In the genomic region with DNA sequence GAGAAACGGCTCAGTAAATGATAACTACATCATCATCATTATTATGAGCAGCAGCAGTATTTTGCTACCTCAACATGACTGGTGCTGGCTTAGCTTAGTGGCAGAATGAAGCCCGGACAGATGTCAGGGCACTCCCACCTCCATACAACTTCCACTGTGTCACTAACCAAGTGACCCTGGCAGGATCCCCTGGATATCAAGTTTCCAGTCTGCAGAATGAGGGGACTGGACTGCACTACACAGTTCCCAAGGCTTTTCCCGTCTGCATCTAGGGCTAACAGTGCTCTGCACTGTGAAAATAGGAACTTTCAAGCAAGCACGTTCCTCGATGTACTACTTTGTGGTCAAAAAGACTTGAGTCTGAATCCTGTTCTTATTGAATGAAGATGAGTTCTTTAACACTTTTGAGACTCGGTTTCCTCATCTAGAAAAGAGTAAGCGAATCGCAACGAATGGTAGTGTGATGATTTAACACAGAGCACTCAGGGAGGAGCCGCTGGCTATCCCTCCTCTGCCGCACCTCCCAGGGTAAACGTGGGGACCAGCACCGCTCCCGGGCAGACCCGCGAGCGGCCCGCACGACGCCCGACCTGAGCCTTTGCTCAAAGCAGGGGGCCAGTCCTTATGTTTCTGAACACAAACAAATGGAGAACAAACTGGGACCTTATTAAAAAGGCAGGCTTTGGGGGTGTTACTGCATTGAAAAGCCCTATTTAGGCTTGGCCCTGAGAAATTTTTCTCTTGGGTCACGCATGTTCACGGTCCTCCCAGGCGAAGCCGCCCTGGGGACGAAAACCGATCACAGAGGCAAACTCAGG, we compare ENCODE assay signal across 1 cellular context.
TF ChIP-seq lines count a peak whose summit lies in the region.

No MANE protein-coding gene starts in this region.

TF ChIP-seq in K562, 482 proteins besides CTCF, POLR2A, EP300 and RAD21 (continued from another document and continues in another):
- TF ChIP-seq PBX2 (CRISPR knock-in tag; IDR thresholded peaks at IDR 0.05; ENCODE audit: low read depth) (no peak), PBX2 (tag; conservative IDR thresholded peaks at IDR 0.05; ENCODE audit: low read depth) (no peak), HEY1 (CRISPR knock-in tag; IDR thresholded peaks at IDR 0.05; ENCODE audit: borderline replicate concordance) (peak; percentile 48; the same call in 1 of the 2 replicates), ETV5 (CRISPR knock-in tag; IDR thresholded peaks at IDR 0.05; ENCODE audit: low read depth) (no peak), NONO (IDR thresholded peaks at IDR 0.05; ENCODE audit: low read depth in 2 of 2, low read length in 1 of 2) (0 out of 4 replicates have a peak, but pooled peaks of 1 of the 2 experiments have one; percentile 29), NFIC (IDR thresholded peaks at IDR 0.05) (no peak), ZNF23 (CRISPR knock-in tag; IDR thresholded peaks at IDR 0.05) (no peak), ZNF184 (CRISPR knock-in tag; IDR thresholded peaks at IDR 0.05) (no peak), FOXA3 (CRISPR knock-in tag; conservative IDR thresholded peaks at IDR 0.05 in 1 of 2, IDR thresholded peaks at IDR 0.05 in 1 of 2) (no peak), POLR2G (IDR thresholded peaks at IDR 0.05; ENCODE audit: low read depth, low read length) (no peak), BRD9 (IDR thresholded peaks at IDR 0.05; ENCODE audit: low read depth, partially characterized antibody) (no peak), SMAD1 (IDR thresholded peaks at IDR 0.05; ENCODE audit: low read depth, low read length, partially characterized antibody) (no peak), HDAC1 (IDR thresholded peaks at IDR 0.05) (no peak), RBM17 (IDR thresholded peaks at IDR 0.05; ENCODE audit: borderline replicate concordance, low read depth, low read length) (no peak), L3MBTL2 (IDR thresholded peaks at IDR 0.05) (peak; percentile 94), CREB5 (CRISPR knock-in tag; IDR thresholded peaks at IDR 0.05) (no peak), RFX1 (IDR thresholded peaks at IDR 0.05) (no peak), FOXA1 (IDR thresholded peaks at IDR 0.05; ENCODE audit: borderline replicate concordance) (no peak), ZNF165 (CRISPR knock-in tag; IDR thresholded peaks at IDR 0.05; ENCODE audit: borderline replicate concordance) (no peak), ZNF263 (CRISPR knock-in tag; IDR thresholded peaks at IDR 0.05; ENCODE audit: borderline replicate concordance) (no peak), MECOM (CRISPR knock-in tag; IDR thresholded peaks at IDR 0.05) (no peak), SAFB2 (IDR thresholded peaks at IDR 0.05; ENCODE audit: borderline replicate concordance, low read depth, low read length, severe bottlenecking) (no peak), ZFP30 (CRISPR knock-in tag; IDR thresholded peaks at IDR 0.05; ENCODE audit: borderline replicate concordance) (no peak)
- TF ChIP-seq, protein P1, sequence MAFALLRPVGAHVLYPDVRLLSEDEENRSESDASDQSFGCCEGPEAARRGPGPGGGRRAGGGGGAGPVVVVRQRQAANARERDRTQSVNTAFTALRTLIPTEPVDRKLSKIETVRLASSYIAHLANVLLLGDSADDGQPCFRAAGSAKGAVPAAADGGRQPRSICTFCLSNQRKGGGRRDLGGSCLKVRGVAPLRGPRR (CRISPR knock-in tag; IDR thresholded peaks at IDR 0.05) = no peak
- TF ChIP-seq, protein P2, sequence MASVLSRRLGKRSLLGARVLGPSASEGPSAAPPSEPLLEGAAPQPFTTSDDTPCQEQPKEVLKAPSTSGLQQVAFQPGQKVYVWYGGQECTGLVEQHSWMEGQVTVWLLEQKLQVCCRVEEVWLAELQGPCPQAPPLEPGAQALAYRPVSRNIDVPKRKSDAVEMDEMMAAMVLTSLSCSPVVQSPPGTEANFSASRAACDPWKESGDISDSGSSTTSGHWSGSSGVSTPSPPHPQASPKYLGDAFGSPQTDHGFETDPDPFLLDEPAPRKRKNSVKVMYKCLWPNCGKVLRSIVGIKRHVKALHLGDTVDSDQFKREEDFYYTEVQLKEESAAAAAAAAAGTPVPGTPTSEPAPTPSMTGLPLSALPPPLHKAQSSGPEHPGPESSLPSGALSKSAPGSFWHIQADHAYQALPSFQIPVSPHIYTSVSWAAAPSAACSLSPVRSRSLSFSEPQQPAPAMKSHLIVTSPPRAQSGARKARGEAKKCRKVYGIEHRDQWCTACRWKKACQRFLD (CRISPR knock-in tag; IDR thresholded peaks at IDR 0.05) = no peak
- TF ChIP-seq, protein P3, sequence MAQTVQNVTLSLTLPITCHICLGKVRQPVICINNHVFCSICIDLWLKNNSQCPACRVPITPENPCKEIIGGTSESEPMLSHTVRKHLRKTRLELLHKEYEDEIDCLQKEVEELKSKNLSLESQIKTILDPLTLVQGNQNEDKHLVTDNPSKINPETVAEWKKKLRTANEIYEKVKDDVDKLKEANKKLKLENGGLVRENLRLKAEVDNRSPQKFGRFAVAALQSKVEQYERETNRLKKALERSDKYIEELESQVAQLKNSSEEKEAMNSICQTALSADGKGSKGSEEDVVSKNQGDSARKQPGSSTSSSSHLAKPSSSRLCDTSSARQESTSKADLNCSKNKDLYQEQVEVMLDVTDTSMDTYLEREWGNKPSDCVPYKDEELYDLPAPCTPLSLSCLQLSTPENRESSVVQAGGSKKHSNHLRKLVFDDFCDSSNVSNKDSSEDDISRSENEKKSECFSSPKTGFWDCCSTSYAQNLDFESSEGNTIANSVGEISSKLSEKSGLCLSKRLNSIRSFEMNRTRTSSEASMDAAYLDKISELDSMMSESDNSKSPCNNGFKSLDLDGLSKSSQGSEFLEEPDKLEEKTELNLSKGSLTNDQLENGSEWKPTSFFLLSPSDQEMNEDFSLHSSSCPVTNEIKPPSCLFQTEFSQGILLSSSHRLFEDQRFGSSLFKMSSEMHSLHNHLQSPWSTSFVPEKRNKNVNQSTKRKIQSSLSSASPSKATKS (CRISPR knock-in tag; IDR thresholded peaks at IDR 0.05) = no peak
- TF ChIP-seq, protein P4, sequence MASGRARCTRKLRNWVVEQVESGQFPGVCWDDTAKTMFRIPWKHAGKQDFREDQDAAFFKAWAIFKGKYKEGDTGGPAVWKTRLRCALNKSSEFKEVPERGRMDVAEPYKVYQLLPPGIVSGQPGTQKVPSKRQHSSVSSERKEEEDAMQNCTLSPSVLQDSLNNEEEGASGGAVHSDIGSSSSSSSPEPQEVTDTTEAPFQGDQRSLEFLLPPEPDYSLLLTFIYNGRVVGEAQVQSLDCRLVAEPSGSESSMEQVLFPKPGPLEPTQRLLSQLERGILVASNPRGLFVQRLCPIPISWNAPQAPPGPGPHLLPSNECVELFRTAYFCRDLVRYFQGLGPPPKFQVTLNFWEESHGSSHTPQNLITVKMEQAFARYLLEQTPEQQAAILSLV (tag; IDR thresholded peaks at IDR 0.05) = no peak
- TF ChIP-seq, protein P5, sequence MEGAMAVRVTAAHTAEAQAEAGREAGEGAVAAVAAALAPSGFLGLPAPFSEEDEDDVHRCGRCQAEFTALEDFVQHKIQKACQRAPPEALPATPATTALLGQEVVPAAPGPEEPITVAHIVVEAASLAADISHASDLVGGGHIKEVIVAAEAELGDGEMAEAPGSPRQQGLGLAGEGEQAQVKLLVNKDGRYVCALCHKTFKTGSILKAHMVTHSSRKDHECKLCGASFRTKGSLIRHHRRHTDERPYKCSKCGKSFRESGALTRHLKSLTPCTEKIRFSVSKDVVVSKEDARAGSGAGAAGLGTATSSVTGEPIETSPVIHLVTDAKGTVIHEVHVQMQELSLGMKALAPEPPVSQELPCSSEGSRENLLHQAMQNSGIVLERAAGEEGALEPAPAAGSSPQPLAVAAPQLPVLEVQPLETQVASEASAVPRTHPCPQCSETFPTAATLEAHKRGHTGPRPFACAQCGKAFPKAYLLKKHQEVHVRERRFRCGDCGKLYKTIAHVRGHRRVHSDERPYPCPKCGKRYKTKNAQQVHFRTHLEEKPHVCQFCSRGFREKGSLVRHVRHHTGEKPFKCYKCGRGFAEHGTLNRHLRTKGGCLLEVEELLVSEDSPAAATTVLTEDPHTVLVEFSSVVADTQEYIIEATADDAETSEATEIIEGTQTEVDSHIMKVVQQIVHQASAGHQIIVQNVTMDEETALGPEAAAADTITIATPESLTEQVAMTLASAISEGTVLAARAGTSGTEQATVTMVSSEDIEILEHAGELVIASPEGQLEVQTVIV (CRISPR knock-in tag; IDR thresholded peaks at IDR 0.05; ENCODE audit: borderline replicate concordance) = 0 out of 2 replicates have a peak, but pooled peaks have one; percentile 25
- TF ChIP-seq, protein P6, sequence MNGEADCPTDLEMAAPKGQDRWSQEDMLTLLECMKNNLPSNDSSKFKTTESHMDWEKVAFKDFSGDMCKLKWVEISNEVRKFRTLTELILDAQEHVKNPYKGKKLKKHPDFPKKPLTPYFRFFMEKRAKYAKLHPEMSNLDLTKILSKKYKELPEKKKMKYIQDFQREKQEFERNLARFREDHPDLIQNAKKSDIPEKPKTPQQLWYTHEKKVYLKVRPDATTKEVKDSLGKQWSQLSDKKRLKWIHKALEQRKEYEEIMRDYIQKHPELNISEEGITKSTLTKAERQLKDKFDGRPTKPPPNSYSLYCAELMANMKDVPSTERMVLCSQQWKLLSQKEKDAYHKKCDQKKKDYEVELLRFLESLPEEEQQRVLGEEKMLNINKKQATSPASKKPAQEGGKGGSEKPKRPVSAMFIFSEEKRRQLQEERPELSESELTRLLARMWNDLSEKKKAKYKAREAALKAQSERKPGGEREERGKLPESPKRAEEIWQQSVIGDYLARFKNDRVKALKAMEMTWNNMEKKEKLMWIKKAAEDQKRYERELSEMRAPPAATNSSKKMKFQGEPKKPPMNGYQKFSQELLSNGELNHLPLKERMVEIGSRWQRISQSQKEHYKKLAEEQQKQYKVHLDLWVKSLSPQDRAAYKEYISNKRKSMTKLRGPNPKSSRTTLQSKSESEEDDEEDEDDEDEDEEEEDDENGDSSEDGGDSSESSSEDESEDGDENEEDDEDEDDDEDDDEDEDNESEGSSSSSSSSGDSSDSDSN (IDR thresholded peaks at IDR 0.05; ENCODE audit: borderline replicate concordance in 1 of 2, low read depth in 2 of 2, low read length in 2 of 2) = 0 out of 4 replicates have a peak, but pooled peaks of 1 of the 2 experiments have one; percentile 77
- TF ChIP-seq, protein P7, sequence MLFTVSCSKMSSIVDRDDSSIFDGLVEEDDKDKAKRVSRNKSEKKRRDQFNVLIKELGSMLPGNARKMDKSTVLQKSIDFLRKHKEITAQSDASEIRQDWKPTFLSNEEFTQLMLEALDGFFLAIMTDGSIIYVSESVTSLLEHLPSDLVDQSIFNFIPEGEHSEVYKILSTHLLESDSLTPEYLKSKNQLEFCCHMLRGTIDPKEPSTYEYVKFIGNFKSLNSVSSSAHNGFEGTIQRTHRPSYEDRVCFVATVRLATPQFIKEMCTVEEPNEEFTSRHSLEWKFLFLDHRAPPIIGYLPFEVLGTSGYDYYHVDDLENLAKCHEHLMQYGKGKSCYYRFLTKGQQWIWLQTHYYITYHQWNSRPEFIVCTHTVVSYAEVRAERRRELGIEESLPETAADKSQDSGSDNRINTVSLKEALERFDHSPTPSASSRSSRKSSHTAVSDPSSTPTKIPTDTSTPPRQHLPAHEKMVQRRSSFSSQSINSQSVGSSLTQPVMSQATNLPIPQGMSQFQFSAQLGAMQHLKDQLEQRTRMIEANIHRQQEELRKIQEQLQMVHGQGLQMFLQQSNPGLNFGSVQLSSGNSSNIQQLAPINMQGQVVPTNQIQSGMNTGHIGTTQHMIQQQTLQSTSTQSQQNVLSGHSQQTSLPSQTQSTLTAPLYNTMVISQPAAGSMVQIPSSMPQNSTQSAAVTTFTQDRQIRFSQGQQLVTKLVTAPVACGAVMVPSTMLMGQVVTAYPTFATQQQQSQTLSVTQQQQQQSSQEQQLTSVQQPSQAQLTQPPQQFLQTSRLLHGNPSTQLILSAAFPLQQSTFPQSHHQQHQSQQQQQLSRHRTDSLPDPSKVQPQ (CRISPR knock-in tag; IDR thresholded peaks at IDR 0.05; ENCODE audit: borderline replicate concordance) = no peak
- TF ChIP-seq, protein P8, sequence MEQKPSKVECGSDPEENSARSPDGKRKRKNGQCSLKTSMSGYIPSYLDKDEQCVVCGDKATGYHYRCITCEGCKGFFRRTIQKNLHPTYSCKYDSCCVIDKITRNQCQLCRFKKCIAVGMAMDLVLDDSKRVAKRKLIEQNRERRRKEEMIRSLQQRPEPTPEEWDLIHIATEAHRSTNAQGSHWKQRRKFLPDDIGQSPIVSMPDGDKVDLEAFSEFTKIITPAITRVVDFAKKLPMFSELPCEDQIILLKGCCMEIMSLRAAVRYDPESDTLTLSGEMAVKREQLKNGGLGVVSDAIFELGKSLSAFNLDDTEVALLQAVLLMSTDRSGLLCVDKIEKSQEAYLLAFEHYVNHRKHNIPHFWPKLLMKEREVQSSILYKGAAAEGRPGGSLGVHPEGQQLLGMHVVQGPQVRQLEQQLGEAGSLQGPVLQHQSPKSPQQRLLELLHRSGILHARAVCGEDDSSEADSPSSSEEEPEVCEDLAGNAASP (IDR thresholded peaks at IDR 0.05) = no peak
